ENCODE assay signal across 9 cellular contexts in the genomic region with DNA sequence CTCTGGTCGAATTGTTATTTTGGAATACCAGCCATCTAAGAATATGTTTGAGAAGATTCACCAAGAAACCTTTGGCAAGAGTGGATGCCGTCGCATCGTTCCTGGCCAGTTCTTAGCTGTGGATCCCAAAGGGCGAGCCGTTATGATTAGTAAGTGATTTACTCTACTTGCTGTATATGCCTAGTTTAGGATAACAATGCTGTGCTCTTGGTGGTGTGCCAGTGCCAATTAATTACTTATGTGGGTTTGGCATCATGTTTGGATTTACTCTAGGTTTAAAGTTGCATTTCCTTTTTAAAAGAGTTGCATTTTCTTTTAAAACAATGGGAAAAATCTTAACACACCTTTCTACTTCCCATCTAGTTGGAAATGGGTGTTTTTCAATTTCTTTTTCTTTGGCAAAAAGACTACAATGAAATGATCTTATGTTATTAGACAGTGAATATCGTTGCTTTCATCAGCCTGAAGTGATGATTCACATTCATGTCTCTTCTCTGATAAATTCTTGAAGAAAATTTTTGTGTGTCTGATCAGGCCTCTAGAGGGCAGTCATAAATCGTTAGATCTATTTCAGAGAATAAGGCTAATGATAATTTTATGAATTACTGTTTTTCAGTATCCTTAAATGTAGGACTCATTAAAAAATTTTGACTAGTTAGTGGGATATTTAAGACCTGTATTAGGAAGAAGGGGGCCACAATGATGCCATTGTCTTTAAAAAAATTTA. TPM values are rescaled to one million over a fixed set of nuclear protein-coding genes. Genes with fewer than 3 reads are reported as not detected.
DNase-seq lines count a peak whose midpoint lies in the region; ATAC-seq and TF ChIP-seq lines count a peak whose summit lies in the region.
"Had no signal": no experiment of that assay in that cellular context is flagged by ENCODE, and none has a peak within 500 bp of the region (broad histone marks: within the 10 kb centered on the region; RNA-seq: fewer than 3 reads in every experiment).

No MANE protein-coding gene starts in this region.

- H3K4me3 ChIP-seq in SK-N-MC (0 out of 2 replicates have a peak overlapping the region, but pooled peaks have one; percentile 12), epithelial cell of proximal tubule (ENCODE audit: low read depth, low read length) (no peak overlapping the region)

- peaks cover 36% of the 10 kb centered on the region for H3K36me3 Mint-ChIP-seq in progenitor cell of endocrine pancreas (ENCODE audit: insufficient read depth)

- DNase-seq in AG20443 (ENCODE audit: low spot score) (peak; percentile 71), SK-N-MC (ENCODE audit: low read depth, low spot score) (no peak), epithelial cell of proximal tubule (ENCODE audit: low read depth) (no peak), progenitor cell of endocrine pancreas (ENCODE audit: low spot score, unreplicated experiment) (no peak), NCI-H1105 treated with DMSO at 0.1 percent for 48 hours (lab: John Stamatoyannopoulos, UW) (no peak)
- DNase-seq: left cardiac atrium had no signal

- peak overlapping the region; percentile 25; the same call in 1 of the 2 replicates for H3K27ac ChIP-seq in SK-N-MC

- H3K9ac ChIP-seq in SK-N-MC (ENCODE audit: insufficient read length) = no peak overlapping the region

- peak; percentile 25 for TF ChIP-seq CTCF in GM12873 (IDR thresholded peaks at IDR 0.05; ENCODE audit: insufficient read depth, low read depth, low read length, missing control alignments)
- peak; percentile 52 for TF ChIP-seq CTCF in epithelial cell of proximal tubule (conservative IDR thresholded peaks at IDR 0.05; ENCODE audit: low read depth, low read length)
- TF ChIP-seq CTCF in progenitor cell of endocrine pancreas (IDR thresholded peaks at IDR 0.05; ENCODE audit: unreplicated experiment) = peak; percentile 56

- H3K27ac Mint-ChIP-seq in progenitor cell of endocrine pancreas = no peak overlapping the region

- no peaks in the 10 kb centered on the region for H3K27me3 Mint-ChIP-seq in progenitor cell of endocrine pancreas

- no peaks in the 10 kb centered on the region for H3K9me3 ChIP-seq in SK-N-MC (ENCODE audit: low read depth, low read length)

- H3K4me3 Mint-ChIP-seq in progenitor cell of endocrine pancreas (ENCODE audit: low read depth) = no peak overlapping the region

- peaks cover 21% of the 10 kb centered on the region for H3K4me1 Mint-ChIP-seq in progenitor cell of endocrine pancreas (ENCODE audit: low read depth)

- peaks cover 69% of the 10 kb centered on the region for H3K36me3 ChIP-seq in SK-N-MC (ENCODE audit: insufficient read depth, low read length)

- no peaks in the 10 kb centered on the region for H3K9me3 Mint-ChIP-seq in progenitor cell of endocrine pancreas (ENCODE audit: low read depth)

- ATAC-seq in GM21423 (IDR thresholded peaks at IDR 0.05; ENCODE audit: unreplicated experiment) (no peak), HG02610 (IDR thresholded peaks at IDR 0.05; ENCODE audit: unreplicated experiment) (no peak)

RNA-seq across cellular contexts. Expression of a gene that starts 5.6 kb away (rescaled TPM):
- total RNA-seq in epithelial cell of proximal tubule (65.9 and 168 TPM in 2 replicates), progenitor cell of endocrine pancreas (379 and 387 TPM in 2 replicates)

RNA-seq across cellular contexts. Expression of a gene that starts 5.9 kb away (rescaled TPM):
- 49.5 and 57.6 TPM in 2 replicates for total RNA-seq in epithelial cell of proximal tubule
- 75.9 and 76.0 TPM in 2 replicates for total RNA-seq in progenitor cell of endocrine pancreas
